9 cellular contexts compared by ENCODE assay signal in genomic region chr5:151212361-151212899, GRCh38. TPM values are rescaled to one million over a fixed set of nuclear protein-coding genes. Genes with fewer than 3 reads are reported as not detected.
DNase-seq lines count a peak whose midpoint lies in the region; ATAC-seq and TF ChIP-seq lines count a peak whose summit lies in the region.
"Had no signal": no experiment of that assay in that cellular context is flagged by ENCODE, and none has a peak within 500 bp of the region (broad histone marks: within the 10 kb centered on the region; RNA-seq: fewer than 3 reads in every experiment).

No MANE protein-coding gene starts in this region.

- H3K4me3 Mint-ChIP-seq in T-cell: peak overlapping the region; percentile 72 to 85 (median 76)
- H3K4me3 Mint-ChIP-seq in memory B cell: peak overlapping the region; percentile 56

- TF ChIP-seq POLR2A in vagina (IDR thresholded peaks at IDR 0.05): no peak

- ATAC-seq in Right ventricle myocardium inferior (no peak), T-cell (replicated peaks in 1 of 4) (peak in 2 of 4 experiments; percentile 0 to 4), memory B cell (ENCODE audit: low read depth) (no peak)

- CTCF ChIA-PET in T-cell (lab: Charles Lee): interaction anchor here (0.6 to 4.3 kb wide), 8 partner anchors 11 to 1361 kb away, joined by 3 to 28 read pairs (median 4); partner anchors contain the start of genes CCDC69 (in 1 of the 2) and GM2A (in 1 of the 2)

- H3K27ac Mint-ChIP-seq in T-cell (peak overlapping the region; percentile 97 to 98), memory B cell (peak overlapping the region; percentile 95)

- H3K4me1 ChIP-seq in right atrium auricular region (peaks cover 0 to 86% of the 10 kb centered on the region in 2 donors), vagina (peaks cover 56% of the 10 kb centered on the region)

- H3K36me3 ChIP-seq in right atrium auricular region (peaks cover 10% of the 10 kb centered on the region), vagina (no peaks in the 10 kb centered on the region)

- H3K9me3 ChIP-seq in right atrium auricular region: no peaks in the 10 kb centered on the region
- no peaks in the 10 kb centered on the region for H3K9me3 ChIP-seq in vagina

- H3K27me3 ChIP-seq in right atrium auricular region: no peaks in the 10 kb centered on the region
- no peaks in the 10 kb centered on the region for H3K27me3 ChIP-seq in vagina

- no peak overlapping the region for H3K4me3 ChIP-seq in right atrium auricular region
- H3K4me3 ChIP-seq in vagina: no peak overlapping the region

- H3K4me1 Mint-ChIP-seq in T-cell (peaks cover 88 to 92% (median 90%) of the 10 kb centered on the region in 3 donors), memory B cell (peaks cover 61% of the 10 kb centered on the region)

- peak; percentile 55 for DNase-seq in right atrium auricular region (ENCODE audit: low spot score)
- DNase-seq in Right ventricle myocardium inferior (ENCODE audit: missing footprints): no peak
- DNase-seq in T-cell: no peak
- no peak for DNase-seq in memory B cell (ENCODE audit: low spot score in 2 of 2)
- DNase-seq in vagina (ENCODE audit: extremely low spot score in 2 of 2): peak in 1 of 2 donors; percentile 52
- no peak for DNase-seq in NCI-H2227 (lab: John Stamatoyannopoulos, UW; ENCODE audit: unreplicated experiment)
- no peak for DNase-seq in NCI-H1048 (lab: John Stamatoyannopoulos, UW)
- DNase-seq in stimulated activated CD4-positive, alpha-beta T cell treated with anti-CD3 and anti-CD28 coated beads, Interleukin-4, amount 100 ng/mL, for 24 hours: no peak

- H3K27ac ChIP-seq in right atrium auricular region (peak overlapping the region; percentile 50 to 83), vagina (peak overlapping the region; percentile 17)
- H3K27ac ChIP-seq: C4-2B had no signal

- H3K27me3 Mint-ChIP-seq in T-cell (no peaks in the 10 kb centered on the region), memory B cell (no peaks in the 10 kb centered on the region)

- TF ChIP-seq CTCF in right atrium auricular region (IDR thresholded peaks at IDR 0.05) (no peak), vagina (IDR thresholded peaks at IDR 0.05) (no peak)

- POLR2A ChIA-PET in T-cell (lab: Charles Lee): interaction anchor here in 1 of 2 donors (0.9 to 1.8 kb wide), 4 partner anchors 9 to 40 kb away, joined by 3 to 8 read pairs (median 4); partner anchors contain the start of gene CCDC69

- H3K9me3 Mint-ChIP-seq in T-cell (no peaks in the 10 kb centered on the region), memory B cell (no peaks in the 10 kb centered on the region)

- intact Hi-C loops in Right ventricle myocardium inferior (cut with DNase I): no loop called here
- intact Hi-C loops in vagina (cut with DNase I): no loop called here

- H3K36me3 Mint-ChIP-seq in T-cell: peaks cover 26% of the 10 kb centered on the region
- H3K36me3 Mint-ChIP-seq in memory B cell: peaks cover 5% of the 10 kb centered on the region

RNA-seq across cellular contexts. Expression of gene CCDC69, which starts 11.5 kb away (rescaled TPM):
- total RNA-seq in right atrium auricular region: 100 to 1,000 TPM; 185 to 202 TPM
- 181 TPM for total RNA-seq in Right ventricle myocardium inferior
- total RNA-seq in T-cell: 100 to 1,000 TPM in 1 of 5 donors, 10 to 100 TPM in 4; 86.3 to 112 (median 93.5) TPM
- total RNA-seq in vagina: 84.5 TPM

RNA-seq across cellular contexts. Expression of gene GM2A, which starts 40.6 kb away (rescaled TPM):
- total RNA-seq in right atrium auricular region: 10 to 100 TPM; 21.5 to 36.4 TPM
- total RNA-seq in Right ventricle myocardium inferior: 28.4 TPM
- total RNA-seq in T-cell: 10 to 100 TPM in 3 of 5 donors, 1 to 10 TPM in 2; 8.2 to 20.9 (median 11.5) TPM
- total RNA-seq in vagina: 71.7 TPM

RNA-seq across cellular contexts. Expression of gene ANXA6, which starts 54.9 kb away (rescaled TPM):
- total RNA-seq in right atrium auricular region (100 to 1,000 TPM; 164 to 165 TPM), Right ventricle myocardium inferior (222 TPM), T-cell (100 to 1,000 TPM; 266 to 395 (median 345) TPM), vagina (190 TPM)
